Comparison of ENCODE assay signal across 11 cellular contexts in the genomic region with DNA sequence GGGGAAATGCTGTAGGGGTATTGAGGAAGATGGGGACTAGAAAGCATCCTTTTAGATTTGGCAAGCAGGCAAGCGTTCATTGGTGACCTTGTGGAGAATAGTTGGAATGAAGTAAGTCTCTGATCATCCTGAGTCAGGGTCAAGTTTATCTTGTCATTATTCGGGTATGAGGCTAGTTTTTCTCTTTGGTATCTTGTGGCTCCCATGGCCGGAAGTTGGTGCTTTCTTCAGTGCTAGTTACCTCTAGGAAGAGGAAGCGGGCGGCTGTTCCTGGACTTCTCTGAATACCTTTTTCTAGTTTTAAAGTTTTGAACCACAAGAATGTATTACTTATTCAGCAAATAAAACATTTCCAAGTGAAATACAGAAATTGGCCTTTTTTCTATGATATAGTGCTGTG. TPM values are rescaled to one million over a fixed set of nuclear protein-coding genes. Genes with fewer than 3 reads are reported as not detected.
DNase-seq lines count a peak whose midpoint lies in the region; ATAC-seq, FAIRE-seq and TF ChIP-seq lines count a peak whose summit lies in the region.
"Had no signal": no experiment of that assay in that cellular context is flagged by ENCODE, and none has a peak within 500 bp of the region (broad histone marks: within the 10 kb centered on the region; RNA-seq: fewer than 3 reads in every experiment).

No MANE protein-coding gene starts in this region.

- H3K4me3 Mint-ChIP-seq in HFFc6 = no peak overlapping the region; the same call in 1 of the 2 replicates
- peak overlapping the region; percentile 61 for H3K4me3 Mint-ChIP-seq in activated CD8-positive, alpha-beta T cell treated with anti-CD3 and anti-CD28 coated beads, Interleukin-2, amount 10 ng/mL, durations not matched to agents 7 days and 5 days
- peak overlapping the region in 8 of 10 donors; percentile 21 to 74 (median 40) for H3K4me3 Mint-ChIP-seq in naive thymus-derived CD8-positive, alpha-beta T cell
- H3K4me3 Mint-ChIP-seq: neural progenitor cell had no signal

- H3K27me3 Mint-ChIP-seq in HFFc6 (ENCODE audit: insufficient read depth) = no peaks in the 10 kb centered on the region
- H3K27me3 Mint-ChIP-seq in activated CD8-positive, alpha-beta T cell treated with anti-CD3 and anti-CD28 coated beads, Interleukin-2, amount 10 ng/mL, durations not matched to agents 7 days and 5 days (ENCODE audit: low read depth) = no peaks in the 10 kb centered on the region
- H3K27me3 Mint-ChIP-seq in naive thymus-derived CD8-positive, alpha-beta T cell = no peaks in the 10 kb centered on the region

- CTCF ChIA-PET in activated CD8-positive, alpha-beta T cell treated with anti-CD3 and anti-CD28 coated beads, Interleukin-2, amount 10 ng/mL, durations not matched to agents 7 days and 5 days (lab: Charles Lee) = interaction anchor here (2.5 to 20.9 kb wide), 2 partner anchors 60 to 81 kb away, joined by 10 to 323 read pairs; no protein-coding TSS in a partner anchor

- TF ChIP-seq CTCF in HFFc6 (IDR thresholded peaks at IDR 0.05) = no peak

- POLR2A ChIA-PET in activated CD8-positive, alpha-beta T cell treated with anti-CD3 and anti-CD28 coated beads, Interleukin-2, amount 10 ng/mL, durations not matched to agents 7 days and 5 days (lab: Charles Lee) = interaction anchor here (1.9 kb wide), 1 partner anchor 14 kb away, joined by 9 read pairs; no protein-coding TSS in a partner anchor
- POLR2A ChIA-PET in naive thymus-derived CD8-positive, alpha-beta T cell (lab: Charles Lee) = no interaction called here

- peak overlapping the region; percentile 56 for H3K27ac Mint-ChIP-seq in HFFc6
- peak overlapping the region; percentile 89 for H3K27ac Mint-ChIP-seq in activated CD8-positive, alpha-beta T cell treated with anti-CD3 and anti-CD28 coated beads, Interleukin-2, amount 10 ng/mL, durations not matched to agents 7 days and 5 days
- peak overlapping the region in 9 of 10 donors; percentile 65 to 91 (median 80) for H3K27ac Mint-ChIP-seq in naive thymus-derived CD8-positive, alpha-beta T cell

- H3K36me3 Mint-ChIP-seq in HFFc6 (ENCODE audit: low read depth) = no peaks in the 10 kb centered on the region
- H3K36me3 Mint-ChIP-seq in activated CD8-positive, alpha-beta T cell treated with anti-CD3 and anti-CD28 coated beads, Interleukin-2, amount 10 ng/mL, durations not matched to agents 7 days and 5 days (ENCODE audit: low read depth) = peaks cover 6% of the 10 kb centered on the region
- H3K36me3 Mint-ChIP-seq in naive thymus-derived CD8-positive, alpha-beta T cell = no peaks in the 10 kb centered on the region
- H3K36me3 Mint-ChIP-seq: neural progenitor cell had no signal

- DNase-seq in ELR (ENCODE audit: low read depth) (peak; percentile 61), HFFc6 (peak; percentile 5), RCC 7860 (ENCODE audit: low spot score) (no peak)
- peak; percentile 38 for DNase-seq in activated CD8-positive, alpha-beta T cell treated with anti-CD3 and anti-CD28 coated beads, Interleukin-2, amount 10 ng/mL, durations not matched to agents 7 days and 5 days
- no peak for DNase-seq in naive thymus-derived CD8-positive, alpha-beta T cell
- DNase-seq: activated gamma-delta T cell treated with Interleukin-2 at 50 U/mL for 16 hours, gastrocnemius medialis had no signal

- H3K9me3 Mint-ChIP-seq in HFFc6 = no peaks in the 10 kb centered on the region
- no peaks in the 10 kb centered on the region for H3K9me3 Mint-ChIP-seq in activated CD8-positive, alpha-beta T cell treated with anti-CD3 and anti-CD28 coated beads, Interleukin-2, amount 10 ng/mL, durations not matched to agents 7 days and 5 days (ENCODE audit: insufficient read depth)
- no peaks in the 10 kb centered on the region for H3K9me3 Mint-ChIP-seq in naive thymus-derived CD8-positive, alpha-beta T cell
- H3K9me3 Mint-ChIP-seq: neural progenitor cell had no signal

- FAIRE-seq in RCC 7860 (lab: Jason Lieb, UNC) = no peak

- H3K4me1 Mint-ChIP-seq in HFFc6 (ENCODE audit: low read depth) = peaks cover 27% of the 10 kb centered on the region
- peaks cover 52% of the 10 kb centered on the region for H3K4me1 Mint-ChIP-seq in activated CD8-positive, alpha-beta T cell treated with anti-CD3 and anti-CD28 coated beads, Interleukin-2, amount 10 ng/mL, durations not matched to agents 7 days and 5 days (ENCODE audit: low read depth)
- peaks cover 8 to 42% (median 34%) of the 10 kb centered on the region in 4 donors for H3K4me1 Mint-ChIP-seq in naive thymus-derived CD8-positive, alpha-beta T cell

- ATAC-seq in activated CD8-positive, alpha-beta T cell treated with anti-CD3 and anti-CD28 coated beads, Interleukin-2, amount 10 ng/mL, durations not matched to agents 7 days and 5 days = peak; percentile 28
- no peak for ATAC-seq in naive thymus-derived CD8-positive, alpha-beta T cell
- ATAC-seq in GM21447 (IDR thresholded peaks at IDR 0.05; ENCODE audit: unreplicated experiment) (no peak), GM19467 (IDR thresholded peaks at IDR 0.05; ENCODE audit: unreplicated experiment) (no peak)
- ATAC-seq: gastrocnemius medialis, left colon had no signal

RNA-seq across cellular contexts. Expression of a gene that starts 9.2 kb away (rescaled TPM):
- 10 to 100 TPM; 21.1 to 34.0 (median 30.2) TPM for total RNA-seq in HFFc6 (2021; fragmentation: NEBNext Ultra II Directional; extraction: Animal tissue kit (Norgen Biotek cat#: 25700))
- 10 to 100 TPM; 78.3 to 84.1 TPM for total RNA-seq in activated CD8-positive, alpha-beta T cell treated with anti-CD3 and anti-CD28 coated beads, Interleukin-2, amount 10 ng/mL, durations not matched to agents 7 days and 5 days
- total RNA-seq in naive thymus-derived CD8-positive, alpha-beta T cell = 10 to 100 TPM; 16.4 to 17.1 TPM
- polyA plus RNA-seq in naive thymus-derived CD8-positive, alpha-beta T cell = 10 to 100 TPM; 20.4 to 29.6 (median 23.7) TPM

RNA-seq across cellular contexts. Expression of a gene that starts 45.7 kb away (rescaled TPM):
- total RNA-seq in HFFc6 (2021; fragmentation: NEBNext Ultra II Directional; extraction: Animal tissue kit (Norgen Biotek cat#: 25700)) = 10 to 100 TPM; 42.5 to 55.7 (median 51.3) TPM
- total RNA-seq in activated CD8-positive, alpha-beta T cell treated with anti-CD3 and anti-CD28 coated beads, Interleukin-2, amount 10 ng/mL, durations not matched to agents 7 days and 5 days = 10 to 100 TPM; 33.8 to 38.7 TPM
- total RNA-seq in naive thymus-derived CD8-positive, alpha-beta T cell = 10 to 100 TPM; 37.3 to 37.6 TPM
- polyA plus RNA-seq in naive thymus-derived CD8-positive, alpha-beta T cell = 10 to 100 TPM; 21.9 to 25.8 (median 22.5) TPM

Comparison
In these comparisons a context has a peak if more than half of its experiments do, and no peak if none do; other contexts are left out.
1. DNase-seq: peak in ELR (single experiment), HFFc6 (single experiment) and activated CD8-positive, alpha-beta T cell treated with anti-CD3 and anti-CD28 coated beads, Interleukin-2, amount 10 ng/mL, durations not matched to agents 7 days and 5 days (single experiment); none in naive thymus-derived CD8-positive, alpha-beta T cell (0 of 10) and RCC 7860 (single experiment).
2. Peak in every context shown above with its lines, with median percentiles within 50 percentile points of each other: H3K27ac Mint-ChIP-seq.